11 cellular contexts compared by ENCODE assay signal in the genomic region with DNA sequence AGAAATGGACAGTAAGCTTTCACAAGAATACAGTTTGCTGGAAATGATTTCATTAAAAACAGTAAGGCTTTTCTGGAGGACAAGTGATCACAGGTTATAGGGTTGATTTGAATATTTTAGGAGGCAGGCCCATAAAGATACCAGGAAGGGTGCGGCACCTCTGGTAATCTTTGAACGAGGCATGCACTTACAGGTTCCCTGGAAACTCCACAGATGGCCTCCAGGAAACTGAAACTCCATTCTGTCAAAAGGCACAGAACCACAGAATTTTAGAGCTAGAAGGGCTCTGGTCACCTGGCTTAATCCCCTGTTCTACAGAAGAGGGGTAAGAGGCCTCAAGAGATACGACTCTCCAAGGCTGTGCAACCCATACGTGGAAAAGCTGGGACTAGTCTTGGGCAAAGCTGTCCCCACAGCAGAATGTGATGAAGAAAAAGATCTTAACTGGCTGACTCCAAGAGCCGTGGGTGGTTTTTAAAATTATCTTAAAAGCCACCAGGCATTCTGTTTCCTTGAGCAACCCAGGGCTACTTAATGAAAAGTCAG. TPM values are rescaled to one million over a fixed set of nuclear protein-coding genes. Genes with fewer than 3 reads are reported as not detected.
DNase-seq lines count a peak whose midpoint lies in the region; ATAC-seq and TF ChIP-seq lines count a peak whose summit lies in the region.
"Had no signal": no experiment of that assay in that cellular context is flagged by ENCODE, and none has a peak within 500 bp of the region (broad histone marks: within the 10 kb centered on the region; RNA-seq: fewer than 3 reads in every experiment).

No MANE protein-coding gene starts in this region.

- H3K4me3 ChIP-seq in foreskin fibroblast (ENCODE audit: low read depth in 1 of 2, low read length in 2 of 2) (peak overlapping the region; percentile 73 to 87), aorta (ENCODE audit: low read length in 2 of 2) (no peak overlapping the region)

- peaks cover 44% of the 10 kb centered on the region for H3K36me3 Mint-ChIP-seq in activated T-cell treated with anti-CD3 and anti-CD28 coated beads, Interleukin-2, amount 50 U/mL, for 24 hours (ENCODE audit: low read depth)
- H3K36me3 Mint-ChIP-seq in activated CD8-positive, alpha-beta T cell treated with anti-CD3 and anti-CD28 coated beads, Interleukin-2, amount 10 ng/mL, durations not matched to agents 7 days and 5 days (ENCODE audit: low read depth): peaks cover 25% of the 10 kb centered on the region

- no peak for DNase-seq in activated T-cell treated with anti-CD3 and anti-CD28 coated beads, Interleukin-2, amount 50 U/mL, for 24 hours
- no peak for DNase-seq in activated T-cell treated with anti-CD3 and anti-CD28 coated beads, Interleukin-2, amount 50 U/mL, for 1 hour
- no peak for DNase-seq in activated CD8-positive, alpha-beta T cell treated with anti-CD3 and anti-CD28 coated beads, Interleukin-2, amount 10 ng/mL, durations not matched to agents 7 days and 5 days
- DNase-seq in foreskin fibroblast (no peak), NCI-H345 treated with DMSO at 0.1 percent for 48 hours (lab: John Stamatoyannopoulos, UW; ENCODE audit: unreplicated experiment) (no peak), aorta (no peak)
- no peak for DNase-seq in stimulated activated naive CD8-positive, alpha-beta T cell treated with anti-CD3 and anti-CD28 coated beads, Interleukin-15, amount 100 ng/mL, for 72 hours
- DNase-seq in stimulated activated CD4-positive, alpha-beta T cell treated with anti-CD3 and anti-CD28 coated beads, Interleukin-4, amount 100 ng/mL, for 4 hours: no peak
- DNase-seq: activated CD4-positive, alpha-beta T cell treated with anti-CD3 and anti-CD28 coated beads, Interleukin-2, amount 50 U/mL, for 48 hours; effector memory CD4-positive, alpha-beta T cell; NCI-H774 had no signal

- H3K4me3 Mint-ChIP-seq in activated T-cell treated with anti-CD3 and anti-CD28 coated beads, Interleukin-2, amount 50 U/mL, for 24 hours: peak overlapping the region; percentile 52
- peak overlapping the region; percentile 45 for H3K4me3 Mint-ChIP-seq in activated CD8-positive, alpha-beta T cell treated with anti-CD3 and anti-CD28 coated beads, Interleukin-2, amount 10 ng/mL, durations not matched to agents 7 days and 5 days
- H3K4me3 Mint-ChIP-seq in stimulated activated naive CD8-positive, alpha-beta T cell treated with anti-CD3 and anti-CD28 coated beads, Interleukin-15, amount 100 ng/mL, for 72 hours: peak overlapping the region; percentile 70

- ATAC-seq in activated CD8-positive, alpha-beta T cell treated with anti-CD3 and anti-CD28 coated beads, Interleukin-2, amount 10 ng/mL, durations not matched to agents 7 days and 5 days: no peak
- ATAC-seq in stimulated activated naive CD8-positive, alpha-beta T cell treated with anti-CD3 and anti-CD28 coated beads, Interleukin-15, amount 100 ng/mL, for 72 hours: no peak
- no peak for ATAC-seq in aorta (ENCODE audit: low FRiP score)

- H3K27ac Mint-ChIP-seq in activated T-cell treated with anti-CD3 and anti-CD28 coated beads, Interleukin-2, amount 50 U/mL, for 24 hours: no peak overlapping the region
- no peak overlapping the region for H3K27ac Mint-ChIP-seq in activated CD8-positive, alpha-beta T cell treated with anti-CD3 and anti-CD28 coated beads, Interleukin-2, amount 10 ng/mL, durations not matched to agents 7 days and 5 days
- H3K27ac Mint-ChIP-seq in stimulated activated naive CD8-positive, alpha-beta T cell treated with anti-CD3 and anti-CD28 coated beads, Interleukin-15, amount 100 ng/mL, for 72 hours: peak overlapping the region in 1 of 2 donors; percentile 64

- POLR2A ChIA-PET in activated CD8-positive, alpha-beta T cell treated with anti-CD3 and anti-CD28 coated beads, Interleukin-2, amount 10 ng/mL, durations not matched to agents 7 days and 5 days (lab: Charles Lee): interaction anchor here (4.7 kb wide), 1 partner anchor 13 kb away, joined by 36 read pairs; no protein-coding TSS in a partner anchor

- 60 to 61% methylated on average over 5 of the region's 5 CpGs for WGBS in aorta, 2 donors

- no peaks in the 10 kb centered on the region for H3K9me3 Mint-ChIP-seq in activated T-cell treated with anti-CD3 and anti-CD28 coated beads, Interleukin-2, amount 50 U/mL, for 24 hours
- no peaks in the 10 kb centered on the region for H3K9me3 Mint-ChIP-seq in activated CD8-positive, alpha-beta T cell treated with anti-CD3 and anti-CD28 coated beads, Interleukin-2, amount 10 ng/mL, durations not matched to agents 7 days and 5 days (ENCODE audit: insufficient read depth)
- no peaks in the 10 kb centered on the region for H3K9me3 Mint-ChIP-seq in stimulated activated naive CD8-positive, alpha-beta T cell treated with anti-CD3 and anti-CD28 coated beads, Interleukin-15, amount 100 ng/mL, for 72 hours

- peaks cover 37% of the 10 kb centered on the region for H3K4me1 Mint-ChIP-seq in activated T-cell treated with anti-CD3 and anti-CD28 coated beads, Interleukin-2, amount 50 U/mL, for 24 hours (ENCODE audit: low read depth)
- H3K4me1 Mint-ChIP-seq in activated CD8-positive, alpha-beta T cell treated with anti-CD3 and anti-CD28 coated beads, Interleukin-2, amount 10 ng/mL, durations not matched to agents 7 days and 5 days (ENCODE audit: low read depth): peaks cover 39% of the 10 kb centered on the region
- H3K4me1 Mint-ChIP-seq in stimulated activated naive CD8-positive, alpha-beta T cell treated with anti-CD3 and anti-CD28 coated beads, Interleukin-15, amount 100 ng/mL, for 72 hours: peaks cover 53% of the 10 kb centered on the region

- H3K4me1 ChIP-seq in aorta (ENCODE audit: control insufficient read depth in 1 of 2, insufficient read depth in 2 of 2, low read length in 2 of 2): no peaks in the 10 kb centered on the region

- no peak for TF ChIP-seq CTCF in foreskin fibroblast (IDR thresholded peaks at IDR 0.05; ENCODE audit: low read depth, low read length)

- no peaks in the 10 kb centered on the region for H3K27me3 Mint-ChIP-seq in activated T-cell treated with anti-CD3 and anti-CD28 coated beads, Interleukin-2, amount 50 U/mL, for 24 hours
- no peaks in the 10 kb centered on the region for H3K27me3 Mint-ChIP-seq in activated CD8-positive, alpha-beta T cell treated with anti-CD3 and anti-CD28 coated beads, Interleukin-2, amount 10 ng/mL, durations not matched to agents 7 days and 5 days (ENCODE audit: low read depth)
- H3K27me3 Mint-ChIP-seq in stimulated activated naive CD8-positive, alpha-beta T cell treated with anti-CD3 and anti-CD28 coated beads, Interleukin-15, amount 100 ng/mL, for 72 hours: no peaks in the 10 kb centered on the region

- H3K27ac ChIP-seq in aorta (ENCODE audit: low read depth in 1 of 2, low read length in 2 of 2): no peak overlapping the region

- no peaks in the 10 kb centered on the region for H3K27me3 ChIP-seq in aorta (ENCODE audit: control insufficient read depth in 1 of 2, insufficient read depth in 2 of 2, low read length in 1 of 2)

- H3K36me3 ChIP-seq in aorta (ENCODE audit: control insufficient read depth in 1 of 2, insufficient read depth in 2 of 2, low read length in 1 of 2): peaks cover 1 to 3% of the 10 kb centered on the region in 2 donors

- CTCF ChIA-PET in activated CD8-positive, alpha-beta T cell treated with anti-CD3 and anti-CD28 coated beads, Interleukin-2, amount 10 ng/mL, durations not matched to agents 7 days and 5 days (lab: Charles Lee): interaction anchor here (4.1 kb wide), 1 partner anchor 57 kb away, joined by 24 read pairs; no protein-coding TSS in a partner anchor

- no peaks in the 10 kb centered on the region for H3K9me3 ChIP-seq in aorta (ENCODE audit: control insufficient read depth, low read length)

- intact Hi-C loops in aorta (cut with DNase I): no loop called here

RNA-seq across cellular contexts. Expression of a gene that starts 1.2 kb away (rescaled TPM):
- 1 to 10 TPM; 4.9 to 5.3 TPM for total RNA-seq in activated CD8-positive, alpha-beta T cell treated with anti-CD3 and anti-CD28 coated beads, Interleukin-2, amount 10 ng/mL, durations not matched to agents 7 days and 5 days
- 1 to 10 TPM; 2.2 to 7.0 TPM for total RNA-seq in aorta
- polyA plus RNA-seq in aorta: 10 to 100 TPM in 1 of 2 donors, 1 to 10 TPM in 1; 3.6 to 10.3 TPM

RNA-seq across cellular contexts. Expression of a gene that starts 51.2 kb away (rescaled TPM):
- not detected for total RNA-seq in activated CD8-positive, alpha-beta T cell treated with anti-CD3 and anti-CD28 coated beads, Interleukin-2, amount 10 ng/mL, durations not matched to agents 7 days and 5 days
- under 1 TPM in 1 of 2 donors, not detected in 1; 0.81 TPM for total RNA-seq in aorta
- not detected for polyA plus RNA-seq in aorta

Comparison
In these comparisons a context has a peak if more than half of its experiments do, and no peak if none do; other contexts are left out.
1. H3K4me3 ChIP-seq: peak in foreskin fibroblast (2 of 2); none in aorta (0 of 2).
2. Peak in every context shown above with its lines, with median percentiles within 50 percentile points of each other: H3K4me3 Mint-ChIP-seq.